In genomic region chr10:26859241-26860025, GRCh38 we compare ENCODE assay signal across 8 cellular contexts. TPM values are rescaled to one million over a fixed set of nuclear protein-coding genes. Genes with fewer than 3 reads are reported as not detected.
DNase-seq lines count a peak whose midpoint lies in the region; ATAC-seq and TF ChIP-seq lines count a peak whose summit lies in the region.

No MANE protein-coding gene starts in this region.

- H3K4me1 ChIP-seq in ectodermal cell (ENCODE audit: control insufficient read depth, insufficient read depth, low read length): peaks cover 7% of the 10 kb centered on the region

- H3K9me3 Mint-ChIP-seq in CD14-positive monocyte (no peaks in the 10 kb centered on the region), nephron progenitor cell (no peaks in the 10 kb centered on the region)

- no peak overlapping the region for H3K27ac ChIP-seq in ectodermal cell (ENCODE audit: insufficient read depth, low read depth, low read length, poor library complexity, severe bottlenecking)

- H3K36me3 Mint-ChIP-seq in CD14-positive monocyte (no peaks in the 10 kb centered on the region), nephron progenitor cell (ENCODE audit: low read depth) (peaks cover 4% of the 10 kb centered on the region)

- intact Hi-C loops in CD14-positive monocyte (cut with micrococcal nuclease): loop anchor here (5.0 to 10.0 kb wide), 2 partner anchors 165 to 383 kb away; partner anchors contain the start of genes PDSS1 (in 2 of the 2) and ACBD5 (in 1 of the 2)

- H3K4me3 ChIP-seq in LNCaP clone FGC (ENCODE audit: low read depth, low read length) (peak overlapping the region; percentile 62), ectodermal cell (ENCODE audit: insufficient read depth, low read depth, low read length) (peak overlapping the region; percentile 68)

- no peaks in the 10 kb centered on the region for H3K9me3 ChIP-seq in ectodermal cell (ENCODE audit: control insufficient read depth, low read length)

- peak overlapping the region; percentile 92 to 97 for H3K4me3 Mint-ChIP-seq in CD14-positive monocyte
- H3K4me3 Mint-ChIP-seq in nephron progenitor cell: peak overlapping the region; percentile 100

- no peak for TF ChIP-seq CTCF in CD14-positive monocyte (IDR thresholded peaks at IDR 0.05)
- no peak for TF ChIP-seq CTCF in LNCaP clone FGC (IDR thresholded peaks at IDR 0.05; ENCODE audit: control insufficient read depth, extremely low read depth, insufficient read depth)
- no peak for TF ChIP-seq CTCF in nephron progenitor cell (IDR thresholded peaks at IDR 0.05)

- H3K27me3 Mint-ChIP-seq in CD14-positive monocyte (ENCODE audit: low read depth in 3 of 3) (peaks cover 2 to 5% (median 2%) of the 10 kb centered on the region in 3 donors), nephron progenitor cell (ENCODE audit: low read depth, poor library complexity) (peaks cover 6% of the 10 kb centered on the region)

- peaks cover 58% of the 10 kb centered on the region for H3K4me1 Mint-ChIP-seq in CD14-positive monocyte
- peaks cover 26% of the 10 kb centered on the region for H3K4me1 Mint-ChIP-seq in nephron progenitor cell

- H3K36me3 ChIP-seq in ectodermal cell (ENCODE audit: control insufficient read depth, insufficient read depth, low read length): no peaks in the 10 kb centered on the region

- H3K27ac Mint-ChIP-seq in CD14-positive monocyte (peak overlapping the region; percentile 87 to 97 (median 94)), nephron progenitor cell (peak overlapping the region; percentile 91)

- H3K27me3 ChIP-seq in ectodermal cell (ENCODE audit: control insufficient read depth, insufficient read depth, low read length, poor library complexity, severe bottlenecking): no peaks in the 10 kb centered on the region

- WGBS in ectodermal cell, 2 experiments: 9 to 12% methylated on average over 10 to 14 of the region's 14 CpGs

- ATAC-seq in GM18498 (IDR thresholded peaks at IDR 0.05; ENCODE audit: unreplicated experiment) (no peak), HG03196 (IDR thresholded peaks at IDR 0.05; ENCODE audit: unreplicated experiment) (no peak), HG03342 (IDR thresholded peaks at IDR 0.05; ENCODE audit: unreplicated experiment) (no peak)

- DNase-seq in CD14-positive monocyte (ENCODE audit: low spot score) (no peak), LNCaP clone FGC (ENCODE audit: low read depth) (no peak), nephron progenitor cell (no peak), NCI-H1694 treated with DMSO at 0.1 percent for 48 hours (lab: John Stamatoyannopoulos, UW) (no peak)

RNA-seq across cellular contexts. Expression of gene ABI1, which starts 1.3 kb away (rescaled TPM):
- polyA plus RNA-seq in CD14-positive monocyte: 10 to 100 TPM; 61.5 to 77.2 TPM
- polyA plus RNA-seq in ectodermal cell (2013, experiment 1 of 4): 34.6 TPM
- polyA plus RNA-seq in ectodermal cell (2013, experiment 2 of 4): 29.4 TPM
- 25.6 TPM for polyA plus RNA-seq in ectodermal cell (2013, experiment 3 of 4)
- polyA plus RNA-seq in ectodermal cell (2013, experiment 4 of 4): 28.9 TPM
